Comparison of ENCODE assay signal across 26 cellular contexts in genomic region chrY:20929691-20930342, GRCh38.
"Had no signal": no experiment of that assay in that cellular context is flagged by ENCODE, and none has a peak within 500 bp of the region (broad histone marks: within the 10 kb centered on the region; RNA-seq: fewer than 3 reads in every experiment).

No MANE protein-coding gene starts in this region.

- H3K36me3 ChIP-seq: brain microvascular endothelial cell, cardiac muscle cell, Peyer's patch had no signal

- H3K27me3 ChIP-seq: brain microvascular endothelial cell, cardiac muscle cell, Peyer's patch had no signal

- H3K4me3 ChIP-seq: cardiac muscle cell, K562, Peyer's patch had no signal

- H3K4me1 ChIP-seq: Peyer's patch had no signal

- FAIRE-seq: K562 had no signal

- H3K9me3 ChIP-seq: Peyer's patch had no signal

- H3K27ac ChIP-seq: brain microvascular endothelial cell, cardiac muscle cell, Peyer's patch had no signal

- DNase-seq: activated B cell treated with CpG ODN at 0.5 μM for 24 hours; activated CD4-positive, alpha-beta memory T cell treated with anti-CD3 and anti-CD28 coated beads for 36 hours; activated CD4-positive, alpha-beta T cell treated with anti-CD3 and anti-CD28 coated beads for 1 hour; activated CD4-positive, alpha-beta T cell treated with anti-CD3 and anti-CD28 coated beads, Interleukin-2, amount 10 ng/mL, durations not matched to agents 24 days and 14 days; activated CD8-positive, alpha-beta memory T cell treated with anti-CD3 and anti-CD28 coated beads for 24 hours; activated gamma-delta T cell; activated naive CD4-positive, alpha-beta T cell treated with anti-CD3 and anti-CD28 coated beads for 36 hours; activated T-cell treated with anti-CD3 and anti-CD28 coated beads, Interleukin-2, amount 50 U/mL, for 4 hours; amygdala; brain microvascular endothelial cell; Karpas-422; NCI-H1048; NCI-H146; NCI-H187 treated with DMSO at 0.1 percent for 48 hours; NCI-H2081 treated with DMSO at 0.1 percent for 48 hours; NCI-H2171 treated with DMSO at 0.1 percent for 48 hours; NCI-H226; NCI-H510A; NCI-H526 treated with DMSO at 0.1 percent for 48 hours; NCI-H82; Peyer's patch; SHP77 treated with DMSO at 0.1 percent for 48 hours; T-helper 17 cell; T-helper 9 cell had no signal

- ATAC-seq: activated T-cell treated with anti-CD3 and anti-CD28 coated beads, Interleukin-2, amount 50 U/mL, for 4 hours; K562; T-helper 17 cell had no signal
